In the genomic region with DNA sequence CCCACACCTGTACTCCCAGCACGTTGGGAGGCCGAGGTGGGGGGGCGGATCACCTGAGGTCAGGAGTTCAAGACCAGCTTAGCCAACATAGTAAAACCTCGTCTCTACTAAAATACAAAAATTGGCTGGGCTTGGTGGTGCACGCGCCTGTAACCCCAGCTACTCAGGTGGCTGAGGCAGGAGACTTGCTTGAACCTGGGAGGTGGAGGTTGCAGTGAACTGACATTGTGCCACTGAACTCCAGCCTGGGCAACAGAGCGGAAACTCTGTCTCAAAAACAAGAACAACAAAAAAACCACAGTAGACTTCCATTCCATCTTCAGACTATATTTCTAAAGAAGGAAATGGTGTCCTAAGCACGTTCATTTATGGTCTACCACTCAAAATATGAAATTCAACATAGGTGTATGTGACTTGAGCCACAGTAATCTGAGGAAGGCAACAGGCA, we compare ENCODE assay signal across 1 cellular context.
TF ChIP-seq lines count a peak whose summit lies in the region.

No MANE protein-coding gene starts in this region.

TF ChIP-seq in WTC11, 78 proteins besides CTCF, POLR2A, EP300 and RAD21 (continued from another document):
- TF ChIP-seq, protein P1, sequence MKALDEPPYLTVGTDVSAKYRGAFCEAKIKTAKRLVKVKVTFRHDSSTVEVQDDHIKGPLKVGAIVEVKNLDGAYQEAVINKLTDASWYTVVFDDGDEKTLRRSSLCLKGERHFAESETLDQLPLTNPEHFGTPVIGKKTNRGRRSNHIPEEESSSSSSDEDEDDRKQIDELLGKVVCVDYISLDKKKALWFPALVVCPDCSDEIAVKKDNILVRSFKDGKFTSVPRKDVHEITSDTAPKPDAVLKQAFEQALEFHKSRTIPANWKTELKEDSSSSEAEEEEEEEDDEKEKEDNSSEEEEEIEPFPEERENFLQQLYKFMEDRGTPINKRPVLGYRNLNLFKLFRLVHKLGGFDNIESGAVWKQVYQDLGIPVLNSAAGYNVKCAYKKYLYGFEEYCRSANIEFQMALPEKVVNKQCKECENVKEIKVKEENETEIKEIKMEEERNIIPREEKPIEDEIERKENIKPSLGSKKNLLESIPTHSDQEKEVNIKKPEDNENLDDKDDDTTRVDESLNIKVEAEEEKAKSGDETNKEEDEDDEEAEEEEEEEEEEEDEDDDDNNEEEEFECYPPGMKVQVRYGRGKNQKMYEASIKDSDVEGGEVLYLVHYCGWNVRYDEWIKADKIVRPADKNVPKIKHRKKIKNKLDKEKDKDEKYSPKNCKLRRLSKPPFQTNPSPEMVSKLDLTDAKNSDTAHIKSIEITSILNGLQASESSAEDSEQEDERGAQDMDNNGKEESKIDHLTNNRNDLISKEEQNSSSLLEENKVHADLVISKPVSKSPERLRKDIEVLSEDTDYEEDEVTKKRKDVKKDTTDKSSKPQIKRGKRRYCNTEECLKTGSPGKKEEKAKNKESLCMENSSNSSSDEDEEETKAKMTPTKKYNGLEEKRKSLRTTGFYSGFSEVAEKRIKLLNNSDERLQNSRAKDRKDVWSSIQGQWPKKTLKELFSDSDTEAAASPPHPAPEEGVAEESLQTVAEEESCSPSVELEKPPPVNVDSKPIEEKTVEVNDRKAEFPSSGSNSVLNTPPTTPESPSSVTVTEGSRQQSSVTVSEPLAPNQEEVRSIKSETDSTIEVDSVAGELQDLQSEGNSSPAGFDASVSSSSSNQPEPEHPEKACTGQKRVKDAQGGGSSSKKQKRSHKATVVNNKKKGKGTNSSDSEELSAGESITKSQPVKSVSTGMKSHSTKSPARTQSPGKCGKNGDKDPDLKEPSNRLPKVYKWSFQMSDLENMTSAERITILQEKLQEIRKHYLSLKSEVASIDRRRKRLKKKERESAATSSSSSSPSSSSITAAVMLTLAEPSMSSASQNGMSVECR (CRISPR knock-in tag; IDR thresholded peaks at IDR 0.05; ENCODE audit: borderline replicate concordance): no peak
- TF ChIP-seq, protein P2, sequence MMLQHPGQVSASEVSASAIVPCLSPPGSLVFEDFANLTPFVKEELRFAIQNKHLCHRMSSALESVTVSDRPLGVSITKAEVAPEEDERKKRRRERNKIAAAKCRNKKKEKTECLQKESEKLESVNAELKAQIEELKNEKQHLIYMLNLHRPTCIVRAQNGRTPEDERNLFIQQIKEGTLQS (CRISPR knock-in tag; conservative IDR thresholded peaks at IDR 0.05): no peak
- TF ChIP-seq NR3C1 (CRISPR knock-in tag; conservative IDR thresholded peaks at IDR 0.05; ENCODE audit: low read depth) (no peak), ELF4 (CRISPR knock-in tag; IDR thresholded peaks at IDR 0.05; ENCODE audit: low read depth) (no peak), JUN (CRISPR knock-in tag; IDR thresholded peaks at IDR 0.05) (no peak), ZNF121 (CRISPR knock-in tag; IDR thresholded peaks at IDR 0.05) (no peak), FOXK1 (CRISPR knock-in tag; IDR thresholded peaks at IDR 0.05) (no peak), SMAD3 (CRISPR knock-in tag; IDR thresholded peaks at IDR 0.05; ENCODE audit: borderline replicate concordance) (no peak), MXD4 (CRISPR knock-in tag; IDR thresholded peaks at IDR 0.05; ENCODE audit: borderline replicate concordance) (no peak), ZBTB21 (CRISPR knock-in tag; IDR thresholded peaks at IDR 0.05; ENCODE audit: borderline replicate concordance) (no peak), ZNF317 (CRISPR knock-in tag; IDR thresholded peaks at IDR 0.05; ENCODE audit: borderline replicate concordance, low read depth) (no peak)
- TF ChIP-seq, protein P3, sequence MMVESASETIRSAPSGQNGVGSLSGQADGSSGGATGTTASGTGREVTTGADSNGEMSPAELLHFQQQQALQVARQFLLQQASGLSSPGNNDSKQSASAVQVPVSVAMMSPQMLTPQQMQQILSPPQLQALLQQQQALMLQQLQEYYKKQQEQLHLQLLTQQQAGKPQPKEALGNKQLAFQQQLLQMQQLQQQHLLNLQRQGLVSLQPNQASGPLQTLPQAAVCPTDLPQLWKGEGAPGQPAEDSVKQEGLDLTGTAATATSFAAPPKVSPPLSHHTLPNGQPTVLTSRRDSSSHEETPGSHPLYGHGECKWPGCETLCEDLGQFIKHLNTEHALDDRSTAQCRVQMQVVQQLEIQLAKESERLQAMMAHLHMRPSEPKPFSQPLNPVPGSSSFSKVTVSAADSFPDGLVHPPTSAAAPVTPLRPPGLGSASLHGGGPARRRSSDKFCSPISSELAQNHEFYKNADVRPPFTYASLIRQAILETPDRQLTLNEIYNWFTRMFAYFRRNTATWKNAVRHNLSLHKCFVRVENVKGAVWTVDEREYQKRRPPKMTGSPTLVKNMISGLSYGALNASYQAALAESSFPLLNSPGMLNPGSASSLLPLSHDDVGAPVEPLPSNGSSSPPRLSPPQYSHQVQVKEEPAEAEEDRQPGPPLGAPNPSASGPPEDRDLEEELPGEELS (CRISPR knock-in tag; IDR thresholded peaks at IDR 0.05): no peak
- TF ChIP-seq, protein P4, sequence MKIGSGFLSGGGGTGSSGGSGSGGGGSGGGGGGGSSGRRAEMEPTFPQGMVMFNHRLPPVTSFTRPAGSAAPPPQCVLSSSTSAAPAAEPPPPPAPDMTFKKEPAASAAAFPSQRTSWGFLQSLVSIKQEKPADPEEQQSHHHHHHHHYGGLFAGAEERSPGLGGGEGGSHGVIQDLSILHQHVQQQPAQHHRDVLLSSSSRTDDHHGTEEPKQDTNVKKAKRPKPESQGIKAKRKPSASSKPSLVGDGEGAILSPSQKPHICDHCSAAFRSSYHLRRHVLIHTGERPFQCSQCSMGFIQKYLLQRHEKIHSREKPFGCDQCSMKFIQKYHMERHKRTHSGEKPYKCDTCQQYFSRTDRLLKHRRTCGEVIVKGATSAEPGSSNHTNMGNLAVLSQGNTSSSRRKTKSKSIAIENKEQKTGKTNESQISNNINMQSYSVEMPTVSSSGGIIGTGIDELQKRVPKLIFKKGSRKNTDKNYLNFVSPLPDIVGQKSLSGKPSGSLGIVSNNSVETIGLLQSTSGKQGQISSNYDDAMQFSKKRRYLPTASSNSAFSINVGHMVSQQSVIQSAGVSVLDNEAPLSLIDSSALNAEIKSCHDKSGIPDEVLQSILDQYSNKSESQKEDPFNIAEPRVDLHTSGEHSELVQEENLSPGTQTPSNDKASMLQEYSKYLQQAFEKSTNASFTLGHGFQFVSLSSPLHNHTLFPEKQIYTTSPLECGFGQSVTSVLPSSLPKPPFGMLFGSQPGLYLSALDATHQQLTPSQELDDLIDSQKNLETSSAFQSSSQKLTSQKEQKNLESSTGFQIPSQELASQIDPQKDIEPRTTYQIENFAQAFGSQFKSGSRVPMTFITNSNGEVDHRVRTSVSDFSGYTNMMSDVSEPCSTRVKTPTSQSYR (CRISPR knock-in tag; IDR thresholded peaks at IDR 0.05): no peak
TF ChIP-seq in WTC11: peak in this region for 0.
